In genomic region chr2:111247491-111247890, GRCh38 we compare ENCODE assay signal across 19 cellular contexts.
"Had no signal": no experiment of that assay in that cellular context is flagged by ENCODE, and none has a peak within 500 bp of the region (broad histone marks: within the 10 kb centered on the region; RNA-seq: fewer than 3 reads in every experiment).

No MANE protein-coding gene starts in this region.

- H3K36me3 ChIP-seq: esophagus muscularis mucosa, gastroesophageal sphincter, left lung, lower lobe of right lung had no signal

- H3K27ac Mint-ChIP-seq: mesothelial cell of epicardium had no signal

- ATAC-seq: foreskin keratinocyte, gastroesophageal sphincter, heart right ventricle, left cardiac atrium, left lung, left ventricle myocardium superior, lower lobe of right lung, mucosa of descending colon had no signal

- H3K4me3 ChIP-seq: coronary artery, dorsolateral prefrontal cortex, esophagus muscularis mucosa, gastroesophageal sphincter, heart right ventricle, left lung, lower lobe of right lung, mucosa of descending colon had no signal

- H3K27me3 ChIP-seq: dorsolateral prefrontal cortex, esophagus muscularis mucosa, foreskin keratinocyte, gastroesophageal sphincter, heart right ventricle, left lung had no signal

- H3K4me1 ChIP-seq: esophagus muscularis mucosa, foreskin keratinocyte, gastroesophageal sphincter, left lung, lower lobe of right lung had no signal

- DNase-seq: dermis blood vessel endothelial cell; dorsolateral prefrontal cortex; effector CD4-positive, alpha-beta T cell; effector memory CD4-positive, alpha-beta T cell; foreskin keratinocyte; glutamatergic neuron; head of caudate nucleus; heart right ventricle; hippocampal formation; left cardiac atrium; left lung; left ventricle myocardium superior; lower lobe of right lung; mesenchymal stem cell; mucosa of descending colon had no signal

- H3K4me3 Mint-ChIP-seq: mesothelial cell of epicardium had no signal

- H3K27ac ChIP-seq: coronary artery, dorsolateral prefrontal cortex, esophagus muscularis mucosa, foreskin keratinocyte, gastroesophageal sphincter, heart right ventricle, left lung, lower lobe of right lung had no signal

- H3K9me3 ChIP-seq: esophagus muscularis mucosa, gastroesophageal sphincter, heart right ventricle, left lung, lower lobe of right lung, mucosa of descending colon had no signal
